ENCODE assay signal across 8 cellular contexts in the genomic region with DNA sequence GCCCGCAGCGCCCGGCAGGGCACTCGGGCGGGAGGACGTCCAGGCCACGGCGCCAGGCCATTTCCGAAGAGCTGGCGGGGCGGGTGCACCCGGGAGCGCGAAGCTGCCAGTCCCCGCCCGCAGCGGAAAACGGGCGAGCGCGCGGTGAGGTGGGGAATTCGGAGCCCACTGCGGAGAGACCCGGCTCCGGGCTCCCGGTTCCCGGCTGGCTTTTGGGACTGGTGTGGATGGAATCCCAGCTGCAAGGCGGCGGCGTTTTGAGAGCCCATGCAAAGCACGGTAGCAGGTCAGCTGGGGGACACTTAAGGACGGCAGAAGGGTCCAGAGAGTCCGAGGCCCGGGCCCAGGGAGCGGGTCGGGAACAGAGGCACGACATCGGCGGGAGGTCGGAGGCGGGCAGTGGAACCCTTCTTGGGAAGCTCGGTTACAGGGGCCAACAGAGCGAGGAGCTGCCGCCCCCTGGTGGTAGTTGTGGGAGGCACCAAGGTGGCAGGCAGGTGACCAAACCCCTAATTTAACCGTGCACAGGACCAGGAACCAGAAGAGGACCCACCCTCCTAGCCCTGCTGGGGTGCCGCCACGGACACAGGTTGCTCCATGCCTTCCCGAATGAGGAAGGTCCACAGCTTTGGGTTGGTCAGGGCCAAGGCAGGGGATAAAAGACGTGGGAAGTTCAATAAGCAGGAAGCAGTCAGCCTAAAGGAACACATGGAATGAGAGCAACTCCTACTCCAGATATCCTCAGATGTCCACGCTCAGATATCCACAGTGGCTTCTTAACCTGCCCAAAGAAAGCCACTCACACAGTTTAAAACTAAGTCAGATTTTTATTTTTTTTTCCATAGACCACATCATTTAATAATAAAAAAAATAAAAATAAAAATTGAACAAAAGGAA. TPM values are rescaled to one million over a fixed set of nuclear protein-coding genes. Genes with fewer than 3 reads are reported as not detected.
DNase-seq lines count a peak whose midpoint lies in the region; ATAC-seq and TF ChIP-seq lines count a peak whose summit lies in the region.

No MANE protein-coding gene starts in this region.

- no peaks in the 10 kb centered on the region for H3K9me3 ChIP-seq in SK-N-SH

- H2AFZ ChIP-seq in SK-N-SH (ENCODE audit: low read depth), result no peak overlapping the region

- H3K27ac ChIP-seq in SK-N-SH (ENCODE audit: low read depth in 2 of 2, low read length in 1 of 2) (peak overlapping the region; percentile 62 to 90; a peak in 3 of 4 replicates), brain microvascular endothelial cell (no peak overlapping the region)

- peaks cover 46% of the 10 kb centered on the region for H3F3A ChIP-seq in SK-N-SH (replicated peaks; ENCODE audit: insufficient read depth)

- CTCF ChIA-PET in SK-N-SH (lab: Yijun Ruan, JAX), result interaction anchor here (0.6 to 33.1 kb wide), 40 partner anchors 11 to 501 kb away, joined by 3 to 1566 read pairs (median 5); partner anchors contain the start of genes ACIN1, AJUBA, C14orf119 and HOMEZ

- peaks cover 15% of the 10 kb centered on the region; the same call in 1 of the 2 replicates for H3K79me2 ChIP-seq in SK-N-SH (ENCODE audit: insufficient read depth)

- H4K20me1 ChIP-seq in SK-N-SH (ENCODE audit: insufficient read depth), result no peaks in the 10 kb centered on the region; the same call in 1 of the 2 replicates

- WGBS in SK-N-SH (ENCODE audit: low lambda C conversion rate), result 4% methylated on average over 23 of the region's 51 CpGs

- H3K4me2 ChIP-seq in SK-N-SH, result peak overlapping the region; percentile 99

- TF ChIP-seq RAD21 in SK-N-SH (IDR thresholded peaks at IDR 0.05; ENCODE audit: low read length), result peak; percentile 81

- POLR2A ChIA-PET in SK-N-SH (lab: Yijun Ruan, JAX), result interaction anchor here (0.9 to 3.9 kb wide), 12 partner anchors 11 to 80 kb away, joined by 3 to 33 read pairs (median 6); partner anchors contain the start of genes ACIN1, AJUBA and C14orf119

- TF ChIP-seq CTCF in GM13976 (IDR thresholded peaks at IDR 0.05; ENCODE audit: borderline replicate concordance, control extremely low read depth, extremely low read depth, insufficient read depth, missing control alignments), result peak; percentile 94
- TF ChIP-seq CTCF in SK-N-SH (IDR thresholded peaks at IDR 0.05), result peak; percentile 94
- TF ChIP-seq CTCF in brain microvascular endothelial cell (IDR thresholded peaks at IDR 0.05; ENCODE audit: low read depth, low read length, missing control alignments), result peak; percentile 97

- in situ Hi-C loops in GM13976 (cut with MboI; ENCODE audit: low sequenced_read_pairs, unreplicated experiment), result no loop called here
- in situ Hi-C loops in brain microvascular endothelial cell (cut with HindIII; ENCODE audit: low pct_ligation_motif_present, low sequenced_read_pairs), result no loop called here

- TF ChIP-seq EP300 in SK-N-SH (IDR thresholded peaks at IDR 0.05; ENCODE audit: borderline replicate concordance in 1 of 2, low read depth in 1 of 2, low read length in 1 of 2), result no peak

- H3K4me1 ChIP-seq in SK-N-SH (ENCODE audit: control insufficient read depth in 1 of 2, insufficient read depth in 2 of 2, low read depth in 1 of 2, low read length in 1 of 2), result peaks cover 27 to 28% of the 10 kb centered on the region in 2 experiments; a peak in 3 of 4 replicates

- no peaks in the 10 kb centered on the region for H3K9me2 ChIP-seq in SK-N-SH

- H3K9ac ChIP-seq in SK-N-SH, result peak overlapping the region; percentile 56; the same call in 1 of the 2 replicates

- DNase-seq in GM13976 (ENCODE audit: low spot score) (peak; percentile 92), SK-N-SH (peak; percentile 92), brain microvascular endothelial cell (peak; percentile 58), iPS-NIHi7 (ENCODE audit: extremely low spot score) (peak; percentile 89), NCI-H345 (lab: John Stamatoyannopoulos, UW) (no peak), cerebellar nuclear complex (lab: John Stamatoyannopoulos, UW) (no peak)
- peak; percentile 87 for DNase-seq in stimulated activated CD4-positive, alpha-beta T cell treated with anti-CD3 and anti-CD28 coated beads, Interleukin-12 subunit alpha, Interleukin-12 subunit beta, amount 100 ng/mL, for 4 hours

- H3K27me3 ChIP-seq in SK-N-SH (ENCODE audit: insufficient read depth) (no peaks in the 10 kb centered on the region), brain microvascular endothelial cell (replicated peaks) (no peaks in the 10 kb centered on the region)

- peak; percentile 63 for ATAC-seq in HG02970 (IDR thresholded peaks at IDR 0.05; ENCODE audit: low FRiP score, unreplicated experiment)

- H3K36me3 ChIP-seq in SK-N-SH (replicated peaks in 1 of 2; ENCODE audit: control insufficient read depth in 1 of 2, insufficient read depth in 2 of 2, low read length in 1 of 2) (peaks cover 28 to 39% of the 10 kb centered on the region in 2 experiments), brain microvascular endothelial cell (replicated peaks) (peaks cover 40% of the 10 kb centered on the region)

- H3K4me3 ChIP-seq in SK-N-SH (ENCODE audit: low read depth in 2 of 2, low read length in 1 of 2) (peak overlapping the region; percentile 62 to 82), brain microvascular endothelial cell (ENCODE audit: low read depth, low read length) (peak overlapping the region; percentile 56)

TF ChIP-seq in SK-N-SH, 30 proteins besides CTCF, POLR2A, EP300 and RAD21:
- TF ChIP-seq FOSL2 (IDR thresholded peaks at IDR 0.05; ENCODE audit: borderline replicate concordance, low read depth) (no peak), NFIC (IDR thresholded peaks at IDR 0.05; ENCODE audit: borderline replicate concordance) (0 out of 2 replicates have a peak, but pooled peaks have one; percentile 21), YY1 (IDR thresholded peaks at IDR 0.05; ENCODE audit: low read depth) (no peak), RCOR1 (IDR thresholded peaks at IDR 0.05; ENCODE audit: low read length) (0 out of 2 replicates have a peak, but pooled peaks have one; percentile 12), EZH2phosphoT487 (IDR thresholded peaks at IDR 0.05; ENCODE audit: borderline replicate concordance, low read depth) (no peak), RFX5 (IDR thresholded peaks at IDR 0.05; ENCODE audit: low read length) (no peak), SMC3 (IDR thresholded peaks at IDR 0.05; ENCODE audit: low read depth, low read length) (peak; percentile 89), RXRA (IDR thresholded peaks at IDR 0.05; ENCODE audit: borderline replicate concordance, low read depth) (no peak), SIN3A (IDR thresholded peaks at IDR 0.05; ENCODE audit: borderline replicate concordance, low read depth, low read length) (no peak; the same call in 1 of the 2 replicates), MXI1 (IDR thresholded peaks at IDR 0.05; ENCODE audit: low read depth, low read length) (peak; percentile 18; the same call in 1 of the 2 replicates), FOXJ3 (CRISPR knock-in tag; IDR thresholded peaks at IDR 0.05) (peak; percentile 30; the same call in 1 of the 2 replicates), POLR2AphosphoS5 (IDR thresholded peaks at IDR 0.05; ENCODE audit: low read depth, low read length) (peak; percentile 78), CHD2 (IDR thresholded peaks at IDR 0.05; ENCODE audit: low read length, partially characterized antibody) (peak; percentile 71)
- TF ChIP-seq, protein P1, sequence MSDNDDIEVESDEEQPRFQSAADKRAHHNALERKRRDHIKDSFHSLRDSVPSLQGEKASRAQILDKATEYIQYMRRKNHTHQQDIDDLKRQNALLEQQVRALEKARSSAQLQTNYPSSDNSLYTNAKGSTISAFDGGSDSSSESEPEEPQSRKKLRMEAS (IDR thresholded peaks at IDR 0.05; ENCODE audit: low read depth), result 0 out of 2 replicates have a peak, but pooled peaks have one; percentile 22

RNA-seq across cellular contexts. Expression of gene CDH24, which starts 0.7 kb away (rescaled TPM):
- polyA plus RNA-seq in SK-N-SH (2012; rRNA removed), result 30.8 and 36.7 TPM in 2 replicates
- 5.2 and 9.5 TPM in 2 replicates for polyA plus RNA-seq in SK-N-SH (2012; cell fraction: cytosol; rRNA removed)
- 289 and 297 TPM in 2 replicates for polyA plus RNA-seq in SK-N-SH (2012; cell fraction: nucleus; rRNA removed)

RNA-seq across cellular contexts. Expression of gene PSMB11, which starts 16.0 kb away (rescaled TPM):
- polyA plus RNA-seq in SK-N-SH (2012; rRNA removed), result not detected in 2 replicates
- not detected in 2 replicates for polyA plus RNA-seq in SK-N-SH (2012; cell fraction: cytosol; rRNA removed)
- not detected in 2 replicates for polyA plus RNA-seq in SK-N-SH (2012; cell fraction: nucleus; rRNA removed)

RNA-seq across cellular contexts. Expression of gene PSMB5, which starts 23.3 kb away (rescaled TPM):
- 337 and 401 TPM in 2 replicates for polyA plus RNA-seq in SK-N-SH (2012; rRNA removed)
- 295 and 345 TPM in 2 replicates for polyA plus RNA-seq in SK-N-SH (2012; cell fraction: cytosol; rRNA removed)
- 185 and 217 TPM in 2 replicates for polyA plus RNA-seq in SK-N-SH (2012; cell fraction: nucleus; rRNA removed)

RNA-seq across cellular contexts. Expression of gene ACIN1, which starts 36.9 kb away (rescaled TPM):
- 159 and 195 TPM in 2 replicates for polyA plus RNA-seq in SK-N-SH (2012; rRNA removed)
- polyA plus RNA-seq in SK-N-SH (2012; cell fraction: cytosol; rRNA removed), result 67.5 and 71.7 TPM in 2 replicates
- 543 and 819 TPM in 2 replicates for polyA plus RNA-seq in SK-N-SH (2012; cell fraction: nucleus; rRNA removed)

RNA-seq across cellular contexts. Expression of gene C14orf119, which starts 37.3 kb away (rescaled TPM):
- polyA plus RNA-seq in SK-N-SH (2012; rRNA removed), result 55.2 and 73.3 TPM in 2 replicates
- polyA plus RNA-seq in SK-N-SH (2012; cell fraction: cytosol; rRNA removed), result 58.8 and 59.3 TPM in 2 replicates
- polyA plus RNA-seq in SK-N-SH (2012; cell fraction: nucleus; rRNA removed), result 28.4 and 47.1 TPM in 2 replicates

Comparison
In these comparisons a context has a peak if more than half of its experiments do, and no peak if none do; other contexts are left out.
1. DNase-seq: peak in GM13976 (single experiment), SK-N-SH (single experiment), brain microvascular endothelial cell (single experiment), iPS-NIHi7 (single experiment) and stimulated activated CD4-positive, alpha-beta T cell treated with anti-CD3 and anti-CD28 coated beads, Interleukin-12 subunit alpha, Interleukin-12 subunit beta, amount 100 ng/mL, for 4 hours (single experiment); none in NCI-H345 (single experiment) and cerebellar nuclear complex (0 of 2).
2. Peak in every context shown above with its lines, with median percentiles within 50 percentile points of each other: CTCF ChIP-seq.